In the genomic region with DNA sequence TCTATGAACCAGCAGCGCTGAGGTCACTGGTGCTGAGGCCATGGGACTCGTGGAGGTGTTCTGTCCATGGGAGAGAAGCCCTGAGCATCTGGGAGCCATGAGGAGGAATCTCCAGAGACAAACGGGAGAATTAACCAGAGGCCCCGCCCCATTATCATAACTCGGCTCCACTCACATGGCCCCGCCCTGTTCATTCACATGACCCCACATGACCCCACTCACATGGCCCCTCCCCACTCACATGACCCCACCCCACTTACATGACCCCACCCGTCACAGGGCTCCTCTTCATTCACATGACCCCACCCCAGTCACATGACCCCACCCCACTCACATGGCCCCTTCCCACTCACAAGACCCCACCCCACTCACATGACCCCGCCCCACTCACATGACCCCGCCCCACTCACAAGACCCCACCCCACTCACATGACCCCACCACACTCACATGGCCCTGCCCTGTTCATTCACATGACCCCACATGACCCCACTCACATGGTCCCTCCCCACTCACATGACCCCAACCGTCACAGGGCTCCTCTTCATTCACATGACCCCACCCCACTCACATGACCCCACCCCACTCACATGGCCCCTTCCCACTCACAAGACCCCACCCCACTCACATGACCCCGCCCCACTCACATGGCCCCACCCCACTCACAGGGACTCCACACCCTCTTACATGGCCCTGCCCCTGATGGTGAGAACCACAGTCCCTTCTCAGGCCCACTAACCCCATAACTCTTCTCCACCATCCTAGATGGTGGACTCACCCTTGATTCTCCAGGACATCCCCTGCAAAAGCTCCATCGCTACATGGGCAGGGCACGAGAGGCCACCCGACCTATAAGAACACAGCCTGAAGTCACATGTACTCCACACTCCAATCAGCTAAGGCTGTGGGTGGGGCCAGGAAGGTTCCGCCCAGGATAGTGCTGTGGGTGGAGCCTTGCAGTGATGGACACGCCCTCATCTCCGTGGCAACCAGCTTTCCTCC, we compare ENCODE assay signal across 22 cellular contexts.
A peak's percentile ranks its signal among the peaks of the same experiment; 100 is the strongest.
DNase-seq lines count a peak whose midpoint lies in the region; ATAC-seq and TF ChIP-seq lines count a peak whose summit lies in the region.
"Had no signal": no experiment of that assay in that cellular context is flagged by ENCODE, and none has a peak within 500 bp of the region (broad histone marks: within the 10 kb centered on the region; RNA-seq: fewer than 3 reads in every experiment).

No MANE protein-coding gene starts in this region.

- no peak for TF ChIP-seq RAD21 in HCT116 (IDR thresholded peaks at IDR 0.05; ENCODE audit: low read depth)

- no peaks in the 10 kb centered on the region for H3K9me2 ChIP-seq in HCT116 (ENCODE audit: insufficient read depth)

- H3K4me3 ChIP-seq in HCT116 (replicated peaks in 1 of 2; ENCODE audit: low read depth in 1 of 2, low read length in 2 of 2) (no peak overlapping the region), left lung (no peak overlapping the region), WERI-Rb-1 (ENCODE audit: low read depth, low read length) (no peak overlapping the region)
- no peak overlapping the region for H3K4me3 ChIP-seq in naive thymus-derived CD4-positive, alpha-beta T cell (ENCODE audit: low read length)
- H3K4me3 ChIP-seq: esophagus muscularis mucosa, lung, prostate gland, smooth muscle cell, tibial nerve had no signal

- no TSS peak for BruUV-seq in HCT116 (replicated peaks; lab: Mats Ljungman, UMichigan)

- DNase-seq in NCI-H2171 treated with DMSO at 0.1 percent for 48 hours (lab: John Stamatoyannopoulos, UW) (peak; percentile 42), NCI-H2171 (lab: John Stamatoyannopoulos, UW) (no peak), HCT116 (ENCODE audit: low read depth, low spot score) (peak; percentile 26), SK-MEL-5 (ENCODE audit: low read depth, low spot score) (peak; percentile 16), left lung (no peak), activated gamma-delta T cell (lab: John Stamatoyannopoulos, UW) (no peak), WERI-Rb-1 (no peak)
- no peak for DNase-seq in naive thymus-derived CD4-positive, alpha-beta T cell
- DNase-seq: C1 segment of cervical spinal cord; caudate nucleus; KBM-7; naive thymus-derived CD8-positive, alpha-beta T cell; NCI-H1092; NCI-H2081 treated with DMSO at 0.1 percent for 48 hours; NCI-H526 treated with DMSO at 0.1 percent for 48 hours; RPMI8226; SW 1271 had no signal

- H3K4me1 Mint-ChIP-seq in naive thymus-derived CD4-positive, alpha-beta T cell = peaks cover 0 to 4% (median 0%) of the 10 kb centered on the region in 7 donors
- H3K4me1 Mint-ChIP-seq: naive thymus-derived CD8-positive, alpha-beta T cell had no signal

- RAD21 ChIA-PET in HCT116 (lab: Charles Lee; ENCODE audit: low non-redundant PET in 1 of 2, low total read pairs in 2 of 2, uncharacterized antibody in 2 of 2, unreplicated experiment in 2 of 2) = no interaction called here

- no peaks in the 10 kb centered on the region for H3K36me3 Mint-ChIP-seq in naive thymus-derived CD4-positive, alpha-beta T cell
- H3K36me3 Mint-ChIP-seq: naive thymus-derived CD8-positive, alpha-beta T cell had no signal

- no peaks in the 10 kb centered on the region for H3K79me2 ChIP-seq in HCT116 (ENCODE audit: insufficient read depth, low read length)

- CTCF ChIA-PET in HCT116 (lab: Charles Lee) = no interaction called here
- CTCF ChIA-PET in naive thymus-derived CD4-positive, alpha-beta T cell (lab: Charles Lee) = no interaction called here

- in situ Hi-C loops in SK-MEL-5 (cut with HindIII; ENCODE audit: low pct_unique_long_range_greater_than_20kb, low sequenced_read_pairs) = no loop called here

- H3K36me3 ChIP-seq in HCT116 (ENCODE audit: control insufficient read depth in 1 of 2, insufficient read depth in 2 of 2, low read length in 2 of 2) (no peaks in the 10 kb centered on the region), left lung (no peaks in the 10 kb centered on the region), WERI-Rb-1 (no peaks in the 10 kb centered on the region)
- H3K36me3 ChIP-seq in naive thymus-derived CD4-positive, alpha-beta T cell (ENCODE audit: control insufficient read depth in 2 of 3, insufficient read depth in 3 of 3, low read length in 3 of 3) = no peaks in the 10 kb centered on the region
- H3K36me3 ChIP-seq: esophagus muscularis mucosa, prostate gland, tibial nerve had no signal

- TF ChIP-seq CTCF in HCT116 (IDR thresholded peaks at IDR 0.05 in 2 of 3, conservative IDR thresholded peaks at IDR 0.05 in 1 of 3; ENCODE audit: borderline replicate concordance in 1 of 3, insufficient read depth in 1 of 3, low read depth in 2 of 3, low read length in 2 of 3) (no peak), left lung (IDR thresholded peaks at IDR 0.05) (no peak), WERI-Rb-1 (IDR thresholded peaks at IDR 0.05; ENCODE audit: low read depth, low read length) (no peak)

- H4K20me1 ChIP-seq in HCT116 (ENCODE audit: insufficient read depth) = no peaks in the 10 kb centered on the region

- H3K27me3 Mint-ChIP-seq in naive thymus-derived CD4-positive, alpha-beta T cell = peaks cover 0 to 2% (median 0%) of the 10 kb centered on the region in 5 donors

- intact Hi-C loops in HCT116 (cut with micrococcal nuclease) (no loop called here), left lung (cut with DNase I) (no loop called here)
- intact Hi-C loops in naive thymus-derived CD4-positive, alpha-beta T cell (cut with micrococcal nuclease) = no loop called here

- H3K27me3 ChIP-seq in HCT116 (ENCODE audit: insufficient read depth, low read length) (no peaks in the 10 kb centered on the region), left lung (peaks cover 0 to 35% of the 10 kb centered on the region in 2 donors), WERI-Rb-1 (ENCODE audit: insufficient read depth, low read depth, severe bottlenecking) (no peaks in the 10 kb centered on the region)
- no peaks in the 10 kb centered on the region for H3K27me3 ChIP-seq in naive thymus-derived CD4-positive, alpha-beta T cell (ENCODE audit: control insufficient read depth in 2 of 2, insufficient read depth in 2 of 2, low read length in 2 of 2)

- POLR2A ChIA-PET in HCT116 (lab: Charles Lee) = no interaction called here
- POLR2A ChIA-PET in naive thymus-derived CD4-positive, alpha-beta T cell (lab: Charles Lee) = no interaction called here

- no peaks in the 10 kb centered on the region for H3K9me3 ChIP-seq in HCT116 (ENCODE audit: control insufficient read depth in 1 of 2, insufficient read depth in 1 of 2, low read depth in 1 of 2, low read length in 2 of 2)
- no peaks in the 10 kb centered on the region for H3K9me3 ChIP-seq in naive thymus-derived CD4-positive, alpha-beta T cell (ENCODE audit: control insufficient read depth in 2 of 3, low read length in 3 of 3)
- no peaks in the 10 kb centered on the region for H3K9me3 ChIP-seq in left lung
- H3K9me3 ChIP-seq in WERI-Rb-1 (ENCODE audit: severe bottlenecking) = no peaks in the 10 kb centered on the region
- H3K9me3 ChIP-seq: esophagus muscularis mucosa, prostate gland, tibial nerve had no signal

- H3K9me3 Mint-ChIP-seq in naive thymus-derived CD4-positive, alpha-beta T cell = peaks cover 0 to 2% (median 0%) of the 10 kb centered on the region in 11 donors
- H3K9me3 Mint-ChIP-seq: naive thymus-derived CD8-positive, alpha-beta T cell had no signal

- no peak overlapping the region for H3K27ac ChIP-seq in HCT116 (ENCODE audit: low read depth, low read length)
- H3K27ac ChIP-seq in naive thymus-derived CD4-positive, alpha-beta T cell (ENCODE audit: low read depth, low read length) = no peak overlapping the region
- H3K27ac ChIP-seq in left lung = no peak overlapping the region
- H3K27ac ChIP-seq in WERI-Rb-1 = no peak overlapping the region
- H3K27ac ChIP-seq: esophagus muscularis mucosa, prostate gland, tibial nerve had no signal

- H3K9ac ChIP-seq in HCT116 (ENCODE audit: low read length) = no peak overlapping the region

- peak overlapping the region in 1 of 9 donors; percentile 15 for H3K27ac Mint-ChIP-seq in naive thymus-derived CD4-positive, alpha-beta T cell

- peak; percentile 84 for ATAC-seq in HCT116
- peak; percentile 34 for ATAC-seq in naive thymus-derived CD4-positive, alpha-beta T cell
- no peak for ATAC-seq in left lung
- ATAC-seq: naive thymus-derived CD8-positive, alpha-beta T cell had no signal

- no peak overlapping the region for H3K4me3 Mint-ChIP-seq in naive thymus-derived CD4-positive, alpha-beta T cell
- H3K4me3 Mint-ChIP-seq: naive thymus-derived CD8-positive, alpha-beta T cell had no signal

- H2AFZ ChIP-seq in HCT116 (ENCODE audit: low read depth, low read length, poor library complexity, severe bottlenecking) = no peak overlapping the region

- no peak for TF ChIP-seq POLR2A in HCT116 (IDR thresholded peaks at IDR 0.05; ENCODE audit: borderline replicate concordance, extremely low read depth, insufficient read depth, insufficient read length)

- H3K4me1 ChIP-seq in HCT116 (ENCODE audit: control insufficient read depth in 1 of 2, insufficient read depth in 2 of 2, low read length in 2 of 2) (no peaks in the 10 kb centered on the region), left lung (no peaks in the 10 kb centered on the region)
- no peaks in the 10 kb centered on the region for H3K4me1 ChIP-seq in naive thymus-derived CD4-positive, alpha-beta T cell (ENCODE audit: control insufficient read depth in 2 of 2, insufficient read depth in 2 of 2, low read length in 2 of 2)
- H3K4me1 ChIP-seq: prostate gland, tibial nerve had no signal

- H3K4me2 ChIP-seq in HCT116 (ENCODE audit: low read length) = no peak overlapping the region
- H3K4me2 ChIP-seq: smooth muscle cell had no signal

TF ChIP-seq in HCT116, 20 proteins besides CTCF, POLR2A, EP300 and RAD21:
- TF ChIP-seq, protein P1, sequence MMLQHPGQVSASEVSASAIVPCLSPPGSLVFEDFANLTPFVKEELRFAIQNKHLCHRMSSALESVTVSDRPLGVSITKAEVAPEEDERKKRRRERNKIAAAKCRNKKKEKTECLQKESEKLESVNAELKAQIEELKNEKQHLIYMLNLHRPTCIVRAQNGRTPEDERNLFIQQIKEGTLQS (IDR thresholded peaks at IDR 0.05) = no peak
- TF ChIP-seq SRF (IDR thresholded peaks at IDR 0.05; ENCODE audit: low read depth) = no peak
- no peak for TF ChIP-seq CBX3 (IDR thresholded peaks at IDR 0.05; ENCODE audit: low read depth)

Comparison
In these comparisons a context has a peak if more than half of its experiments do, and no peak if none do; other contexts are left out.
1. DNase-seq: peak in NCI-H2171 treated with DMSO at 0.1 percent for 48 hours (single experiment), HCT116 (single experiment) and SK-MEL-5 (single experiment); none in NCI-H2171 (single experiment), naive thymus-derived CD4-positive, alpha-beta T cell (0 of 9), left lung (0 of 2), activated gamma-delta T cell (single experiment) and WERI-Rb-1 (single experiment).